In the genomic region with DNA sequence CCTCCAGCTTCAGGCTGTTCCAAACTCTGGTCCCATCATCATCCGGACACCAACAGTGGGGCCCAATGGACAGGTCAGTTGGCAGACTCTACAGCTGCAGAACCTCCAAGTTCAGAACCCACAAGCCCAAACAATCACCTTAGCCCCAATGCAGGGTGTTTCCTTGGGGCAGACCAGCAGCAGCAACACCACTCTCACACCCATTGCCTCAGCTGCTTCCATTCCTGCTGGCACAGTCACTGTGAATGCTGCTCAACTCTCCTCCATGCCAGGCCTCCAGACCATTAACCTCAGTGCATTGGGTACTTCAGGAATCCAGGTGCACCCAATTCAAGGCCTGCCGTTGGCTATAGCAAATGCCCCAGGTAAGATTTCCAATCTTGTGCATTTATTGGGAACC, we compare ENCODE assay signal across 2 cellular contexts.
TF ChIP-seq lines count a peak whose summit lies in the region.

No MANE protein-coding gene starts in this region.

TF ChIP-seq in HepG2, 621 proteins besides CTCF, POLR2A, EP300 and RAD21:
- TF ChIP-seq ZNF354B (CRISPR knock-in tag; IDR thresholded peaks at IDR 0.05) (no peak), GATA4 (IDR thresholded peaks at IDR 0.05; ENCODE audit: borderline replicate concordance, low read depth) (no peak), ZBTB8A (CRISPR knock-in tag; IDR thresholded peaks at IDR 0.05; ENCODE audit: borderline replicate concordance, low read depth) (no peak), KLF9 (CRISPR knock-in tag; IDR thresholded peaks at IDR 0.05; ENCODE audit: low read depth) (no peak), ZNF564 (CRISPR knock-in tag; IDR thresholded peaks at IDR 0.05) (no peak), SNAI1 (CRISPR knock-in tag; IDR thresholded peaks at IDR 0.05; ENCODE audit: borderline replicate concordance) (no peak), ZFP41 (CRISPR knock-in tag; IDR thresholded peaks at IDR 0.05; ENCODE audit: borderline replicate concordance) (no peak), ZNF34 (CRISPR knock-in tag; IDR thresholded peaks at IDR 0.05; ENCODE audit: borderline replicate concordance) (no peak), YY1 (IDR thresholded peaks at IDR 0.05; ENCODE audit: insufficient read depth, insufficient replicate concordance, low read depth, low read length) (no peak), TEAD3 (CRISPR knock-in tag; optimal IDR thresholded peaks at IDR 0.05; ENCODE audit: borderline replicate concordance) (no peak), ZNF841 (CRISPR knock-in tag; IDR thresholded peaks at IDR 0.05; ENCODE audit: borderline replicate concordance) (no peak), ZNF629 (CRISPR knock-in tag; conservative IDR thresholded peaks at IDR 0.05) (no peak), PITX1 (CRISPR knock-in tag; IDR thresholded peaks at IDR 0.05) (no peak), SRSF1 (optimal IDR thresholded peaks at IDR 0.05; ENCODE audit: low read depth, low read length) (no peak), TARDBP (CRISPR knock-in tag; IDR thresholded peaks at IDR 0.05) (no peak), TBX2 (CRISPR knock-in tag; IDR thresholded peaks at IDR 0.05; ENCODE audit: borderline replicate concordance) (no peak), ZNF558 (CRISPR knock-in tag; IDR thresholded peaks at IDR 0.05; ENCODE audit: borderline replicate concordance) (no peak)
- TF ChIP-seq, protein P1, sequence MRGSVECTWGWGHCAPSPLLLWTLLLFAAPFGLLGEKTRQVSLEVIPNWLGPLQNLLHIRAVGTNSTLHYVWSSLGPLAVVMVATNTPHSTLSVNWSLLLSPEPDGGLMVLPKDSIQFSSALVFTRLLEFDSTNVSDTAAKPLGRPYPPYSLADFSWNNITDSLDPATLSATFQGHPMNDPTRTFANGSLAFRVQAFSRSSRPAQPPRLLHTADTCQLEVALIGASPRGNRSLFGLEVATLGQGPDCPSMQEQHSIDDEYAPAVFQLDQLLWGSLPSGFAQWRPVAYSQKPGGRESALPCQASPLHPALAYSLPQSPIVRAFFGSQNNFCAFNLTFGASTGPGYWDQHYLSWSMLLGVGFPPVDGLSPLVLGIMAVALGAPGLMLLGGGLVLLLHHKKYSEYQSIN (CRISPR knock-in tag; IDR thresholded peaks at IDR 0.05; ENCODE audit: borderline replicate concordance): no peak

TF ChIP-seq in GM12878, 131 proteins besides CTCF, POLR2A, EP300 and RAD21:
- TF ChIP-seq PAX5 (IDR thresholded peaks at IDR 0.05; ENCODE audit: borderline replicate concordance, low read depth, low read length): no peak
- TF ChIP-seq, protein P2, sequence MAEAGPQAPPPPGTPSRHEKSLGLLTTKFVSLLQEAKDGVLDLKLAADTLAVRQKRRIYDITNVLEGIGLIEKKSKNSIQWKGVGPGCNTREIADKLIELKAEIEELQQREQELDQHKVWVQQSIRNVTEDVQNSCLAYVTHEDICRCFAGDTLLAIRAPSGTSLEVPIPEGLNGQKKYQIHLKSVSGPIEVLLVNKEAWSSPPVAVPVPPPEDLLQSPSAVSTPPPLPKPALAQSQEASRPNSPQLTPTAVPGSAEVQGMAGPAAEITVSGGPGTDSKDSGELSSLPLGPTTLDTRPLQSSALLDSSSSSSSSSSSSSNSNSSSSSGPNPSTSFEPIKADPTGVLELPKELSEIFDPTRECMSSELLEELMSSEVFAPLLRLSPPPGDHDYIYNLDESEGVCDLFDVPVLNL (IDR thresholded peaks at IDR 0.05; ENCODE audit: low read depth, low read length): no peak
- no peak for TF ChIP-seq CBFB (IDR thresholded peaks at IDR 0.05; ENCODE audit: low read depth)
